Comparison of ENCODE assay signal across 21 cellular contexts in the genomic region with DNA sequence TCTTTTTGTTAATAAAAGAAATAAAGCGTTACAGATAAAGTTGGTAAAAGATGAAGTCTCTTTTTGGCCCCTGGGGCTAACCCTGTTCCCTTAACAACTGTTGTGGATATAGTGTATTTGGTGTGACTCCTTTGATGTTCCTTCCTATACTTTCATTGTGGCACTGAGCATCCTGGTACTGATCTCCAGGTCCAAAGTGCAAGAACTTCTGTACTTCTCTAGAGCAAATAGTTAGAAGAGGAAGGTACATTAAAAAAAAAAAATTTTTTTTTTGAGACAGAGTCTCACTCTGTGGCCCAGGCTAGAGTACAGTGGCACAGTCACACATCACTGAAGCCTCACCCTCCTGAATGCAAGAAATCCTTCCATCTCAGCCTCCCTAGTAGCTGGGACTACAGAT. TPM values are rescaled to one million over a fixed set of nuclear protein-coding genes. Genes with fewer than 3 reads are reported as not detected.
DNase-seq lines count a peak whose midpoint lies in the region; ATAC-seq, FAIRE-seq and TF ChIP-seq lines count a peak whose summit lies in the region.
"Had no signal": no experiment of that assay in that cellular context is flagged by ENCODE, and none has a peak within 500 bp of the region (broad histone marks: within the 10 kb centered on the region; RNA-seq: fewer than 3 reads in every experiment).

No MANE protein-coding gene starts in this region.

- no peak overlapping the region for H3K4me2 ChIP-seq in HepG2 (ENCODE audit: low read depth, low read length)
- H3K4me2 ChIP-seq: BLaER1 had no signal

- CTCF ChIA-PET in HepG2 (lab: Yijun Ruan, JAX; ENCODE audit: low intra/inter-chr PET ratio, low total read pairs), result no interaction called here

- H2AFZ ChIP-seq in HepG2 (ENCODE audit: low read length), result no peak overlapping the region
- H2AFZ ChIP-seq: GM23248 had no signal

- peaks cover 9% of the 10 kb centered on the region for H3K79me2 ChIP-seq in HepG2 (ENCODE audit: insufficient read depth, low read length)

- H4K20me1 ChIP-seq in HepG2 (ENCODE audit: insufficient read depth, low read length), result no peaks in the 10 kb centered on the region
- H4K20me1 ChIP-seq: BLaER1 had no signal

- no peak overlapping the region for H3K9ac ChIP-seq in HepG2 (ENCODE audit: insufficient read depth, low read depth, low read length)
- H3K9ac ChIP-seq: BLaER1, GM23248 had no signal

- peak; percentile 69 for FAIRE-seq in HepG2 (lab: Jason Lieb, UNC)
- no peak for FAIRE-seq in small intestine (lab: Jason Lieb, UNC)
- FAIRE-seq: A204.1, G401.6, GM12892, GM19239, H1 had no signal

- H3K9me3 ChIP-seq in HepG2 (ENCODE audit: low read length), result no peaks in the 10 kb centered on the region
- no peaks in the 10 kb centered on the region for H3K9me3 ChIP-seq in right lobe of liver
- no peaks in the 10 kb centered on the region for H3K9me3 ChIP-seq in mucosa of descending colon
- H3K9me3 ChIP-seq in small intestine (ENCODE audit: control insufficient read depth, low read depth), result no peaks in the 10 kb centered on the region
- H3K9me3 ChIP-seq: BLaER1 had no signal

- H3K36me3 ChIP-seq in HepG2 (replicated peaks in 1 of 2; ENCODE audit: control insufficient read depth in 1 of 2, insufficient read depth in 2 of 2, low read length in 2 of 2) (peaks cover 38 to 71% of the 10 kb centered on the region in 2 experiments), right lobe of liver (peaks cover 0 to 15% (median 6%) of the 10 kb centered on the region in 4 donors), mucosa of descending colon (ENCODE audit: low read depth) (peaks cover 4% of the 10 kb centered on the region), small intestine (ENCODE audit: control insufficient read depth in 2 of 2, insufficient read depth in 2 of 2, low read length in 2 of 2) (peaks cover 0 to 15% of the 10 kb centered on the region in 2 donors)

- intact Hi-C loops in HepG2 (cut with micrococcal nuclease; ENCODE audit: unreplicated experiment), result no loop called here
- intact Hi-C loops in right lobe of liver (cut with DNase I), result no loop called here
- intact Hi-C loops in mucosa of descending colon (cut with DNase I, micrococcal nuclease), result no loop called here

- TF ChIP-seq POLR2A in HepG2 (IDR thresholded peaks at IDR 0.05; ENCODE audit: insufficient read depth in 1 of 2, low read depth in 2 of 2, low read length in 2 of 2) (no peak), right lobe of liver (IDR thresholded peaks at IDR 0.05) (no peak)

- 93% methylated on average over 1 of the region's 1 CpG for WGBS in HepG2 (ENCODE audit: low lambda C conversion rate)
- 88% methylated on average over 1 of the region's 1 CpG for WGBS in right lobe of liver (ENCODE audit: insufficient coverage, low coverage, low lambda C conversion rate, missing lambda C conversion rate)
- 13 to 63% (median 45%) methylated on average over 1 of the region's 1 CpG for WGBS in small intestine, 3 donors

- POLR2A ChIA-PET in HepG2 (lab: Yijun Ruan, JAX), result no interaction called here

- in situ Hi-C loops in HepG2 (cut with HindIII; ENCODE audit: extremely low pct_ligation_motif_present, low pct_unique_long_range_greater_than_20kb) (no loop called here), GM13977 (cut with MboI; ENCODE audit: low pct_unique_long_range_greater_than_20kb, low sequenced_read_pairs, unreplicated experiment) (no loop called here)

- TF ChIP-seq CTCF in HepG2 (CRISPR knock-in tag; IDR thresholded peaks at IDR 0.05) (no peak), right lobe of liver (IDR thresholded peaks at IDR 0.05) (no peak), mucosa of descending colon (IDR thresholded peaks at IDR 0.05) (no peak), GM13977 (IDR thresholded peaks at IDR 0.05; ENCODE audit: extremely low read depth, insufficient read depth, missing control alignments) (no peak)

- TF ChIP-seq EP300 in HepG2 (IDR thresholded peaks at IDR 0.05; ENCODE audit: low read depth in 2 of 2, low read length in 2 of 2) (no peak; a peak in 1 of 4 replicates), HepG2 (CRISPR knock-in tag; IDR thresholded peaks at IDR 0.05; ENCODE audit: borderline replicate concordance) (no peak)

- H3K4me3 ChIP-seq in HepG2 (replicated peaks in 1 of 3; ENCODE audit: insufficient read depth in 1 of 3, low read depth in 2 of 3, low read length in 3 of 3) (no peak overlapping the region), right lobe of liver (no peak overlapping the region), mucosa of descending colon (no peak overlapping the region), small intestine (ENCODE audit: low read depth in 1 of 2, low read length in 2 of 2) (no peak overlapping the region)
- H3K4me3 ChIP-seq: BLaER1, GM23248 had no signal

- H3K27ac ChIP-seq in HepG2 (ENCODE audit: extremely low read length, insufficient read depth, low read length), result no peak overlapping the region
- H3K27ac ChIP-seq in right lobe of liver, result no peak overlapping the region
- no peak overlapping the region for H3K27ac ChIP-seq in small intestine (ENCODE audit: low read depth in 1 of 2, low read length in 1 of 2)
- H3K27ac ChIP-seq: 22Rv1, BLaER1, C4-2B, GM23248 had no signal

- peak; percentile 13; the same call in 2 of the 3 replicates for ATAC-seq in HepG2
- ATAC-seq in right lobe of liver, result no peak
- ATAC-seq in mucosa of descending colon, result peak; percentile 14
- ATAC-seq: CD8-positive, alpha-beta T cell had no signal

- no peak for TF ChIP-seq RAD21 in HepG2 (CRISPR knock-in tag; IDR thresholded peaks at IDR 0.05)

- no peaks in the 10 kb centered on the region for H3K27me3 ChIP-seq in HepG2 (ENCODE audit: control insufficient read depth in 1 of 2, insufficient read depth in 2 of 2, low read length in 2 of 2)
- no peaks in the 10 kb centered on the region for H3K27me3 ChIP-seq in right lobe of liver
- H3K27me3 ChIP-seq in small intestine (ENCODE audit: control insufficient read depth in 2 of 2, insufficient read depth in 2 of 2, low read length in 2 of 2), result no peaks in the 10 kb centered on the region
- H3K27me3 ChIP-seq: BLaER1 had no signal

- H3K4me1 ChIP-seq in HepG2 (ENCODE audit: insufficient read depth, low read length) (peaks cover 39% of the 10 kb centered on the region), right lobe of liver (peaks cover 0 to 73% (median 41%) of the 10 kb centered on the region in 4 donors), mucosa of descending colon (ENCODE audit: low read depth) (peaks cover 34% of the 10 kb centered on the region), small intestine (ENCODE audit: control insufficient read depth in 2 of 2, insufficient read depth in 1 of 2, low read depth in 1 of 2, low read length in 1 of 2) (peaks cover 8 to 14% of the 10 kb centered on the region in 2 donors)

- DNase-seq in HepG2 (ENCODE audit: low spot score) (no peak), right lobe of liver (no peak), mucosa of descending colon (no peak), small intestine (peak; percentile 65), GM13977 (ENCODE audit: low spot score) (no peak), EL (no peak)
- DNase-seq: CD4-positive, CD25-positive, alpha-beta regulatory T cell; CD8-positive, alpha-beta T cell; DMS53; DMS79 treated with DMSO at 0.1 percent for 48 hours; GM23248; H7; HCEC 1CT had no signal

- no TSS peak for BruUV-seq in HepG2 (replicated peaks; lab: Mats Ljungman, UMichigan)

RNA-seq across cellular contexts. Expression of a gene that starts 6.2 kb away (rescaled TPM):
- total RNA-seq in HepG2 (2016; rRNA removed; fragmentation: Illumina TruSeq; extraction: Trizol) (30.2 and 58.3 TPM in 2 replicates), right lobe of liver (10 to 100 TPM; 24.2 to 40.2 (median 28.7) TPM), mucosa of descending colon (10 to 100 TPM; 35.5 to 48.5 (median 44.8) TPM)
- 4.8 and 5.3 TPM in 2 replicates for total RNA-seq in HepG2 (2016; cell fraction: cytosol; rRNA removed; fragmentation: Illumina TruSeq; extraction: Trizol; ENCODE audit: low read depth)
- total RNA-seq in HepG2 (2016; cell fraction: insoluble cytoplasmic fraction; rRNA removed; fragmentation: Illumina TruSeq; extraction: Trizol), result 27.5 and 55.8 TPM in 2 replicates
- 17.7 and 18.8 TPM in 2 replicates for total RNA-seq in HepG2 (2016; cell fraction: membrane; rRNA removed; fragmentation: Illumina TruSeq; extraction: Trizol)
- 47.8 and 56.4 TPM in 2 replicates for total RNA-seq in HepG2 (2016; cell fraction: nucleus; rRNA removed; fragmentation: Illumina TruSeq; extraction: Trizol)
- polyA plus RNA-seq in HepG2 (2011; rRNA removed) (35.5 and 41.6 TPM in 2 replicates), small intestine (10 to 100 TPM; 11.1 to 29.8 (median 12.1) TPM)
- 39.5 and 45.0 TPM in 2 replicates for polyA plus RNA-seq in HepG2 (2011; cell fraction: cytosol; rRNA removed)
- polyA plus RNA-seq in HepG2 (2011; cell fraction: nucleus; rRNA removed), result 25.7 and 30.2 TPM in 2 replicates
- polyA plus RNA-seq in HepG2 (2012), result 37.6 and 40.5 TPM in 2 replicates
- polyA plus RNA-seq in HepG2 (2016; cell fraction: cytosol; fragmentation: Illumina TruSeq; extraction: Trizol; ENCODE audit: low read depth), result 3.9 and 4.5 TPM in 2 replicates
- 22.5 and 25.1 TPM in 2 replicates for polyA plus RNA-seq in HepG2 (2016; cell fraction: insoluble cytoplasmic fraction; fragmentation: Illumina TruSeq; extraction: Trizol; ENCODE audit: low read depth)
- polyA plus RNA-seq in HepG2 (2016; cell fraction: membrane; fragmentation: Illumina TruSeq; extraction: Trizol; ENCODE audit: low read depth), result 8.5 and 10.3 TPM in 2 replicates
- 55.8 and 62.0 TPM in 2 replicates for polyA plus RNA-seq in HepG2 (2016; cell fraction: nucleus; fragmentation: Illumina TruSeq; extraction: Trizol; ENCODE audit: insufficient read depth, low read depth)
- polyA minus RNA-seq in HepG2 (2011; rRNA and poly(A)+ RNA removed; ENCODE audit: low replicate concordance), result 44.0 and 61.9 TPM in 2 replicates
- 31.7 and 41.7 TPM in 2 replicates for polyA minus RNA-seq in HepG2 (2011; cell fraction: cytosol; rRNA and poly(A)+ RNA removed)
- 33.5 and 39.0 TPM in 2 replicates for polyA minus RNA-seq in HepG2 (2011; cell fraction: nucleus; rRNA and poly(A)+ RNA removed)

RNA-seq across cellular contexts. Expression of a gene that starts 6.3 kb away (rescaled TPM):
- total RNA-seq in HepG2 (2016; rRNA removed; fragmentation: Illumina TruSeq; extraction: Trizol), result 15.3 and 26.5 TPM in 2 replicates
- total RNA-seq in HepG2 (2016; cell fraction: cytosol; rRNA removed; fragmentation: Illumina TruSeq; extraction: Trizol; ENCODE audit: low read depth), result 4.9 and 5.7 TPM in 2 replicates
- 13.7 and 22.8 TPM in 2 replicates for total RNA-seq in HepG2 (2016; cell fraction: insoluble cytoplasmic fraction; rRNA removed; fragmentation: Illumina TruSeq; extraction: Trizol)
- 25.1 and 26.3 TPM in 2 replicates for total RNA-seq in HepG2 (2016; cell fraction: membrane; rRNA removed; fragmentation: Illumina TruSeq; extraction: Trizol)
- 16.1 and 18.8 TPM in 2 replicates for total RNA-seq in HepG2 (2016; cell fraction: nucleus; rRNA removed; fragmentation: Illumina TruSeq; extraction: Trizol)
- 14.9 and 15.2 TPM in 2 replicates for polyA plus RNA-seq in HepG2 (2011; rRNA removed)
- 12.9 and 15.9 TPM in 2 replicates for polyA plus RNA-seq in HepG2 (2011; cell fraction: cytosol; rRNA removed)
- 15.6 and 19.1 TPM in 2 replicates for polyA plus RNA-seq in HepG2 (2011; cell fraction: nucleus; rRNA removed)
- 25.4 and 26.2 TPM in 2 replicates for polyA plus RNA-seq in HepG2 (2012)
- 4.5 and 4.7 TPM in 2 replicates for polyA plus RNA-seq in HepG2 (2016; cell fraction: cytosol; fragmentation: Illumina TruSeq; extraction: Trizol; ENCODE audit: low read depth)
- polyA plus RNA-seq in HepG2 (2016; cell fraction: insoluble cytoplasmic fraction; fragmentation: Illumina TruSeq; extraction: Trizol; ENCODE audit: low read depth), result 43.2 and 55.3 TPM in 2 replicates
- 27.0 and 27.7 TPM in 2 replicates for polyA plus RNA-seq in HepG2 (2016; cell fraction: membrane; fragmentation: Illumina TruSeq; extraction: Trizol; ENCODE audit: low read depth)
- 36.1 and 36.3 TPM in 2 replicates for polyA plus RNA-seq in HepG2 (2016; cell fraction: nucleus; fragmentation: Illumina TruSeq; extraction: Trizol; ENCODE audit: insufficient read depth, low read depth)
- polyA minus RNA-seq in HepG2 (2011; rRNA and poly(A)+ RNA removed; ENCODE audit: low replicate concordance), result 18.8 and 36.8 TPM in 2 replicates
- polyA minus RNA-seq in HepG2 (2011; cell fraction: cytosol; rRNA and poly(A)+ RNA removed), result 17.8 and 22.1 TPM in 2 replicates
- polyA minus RNA-seq in HepG2 (2011; cell fraction: nucleus; rRNA and poly(A)+ RNA removed), result 19.2 and 20.9 TPM in 2 replicates
- total RNA-seq in right lobe of liver, result 1 to 10 TPM; 1.5 to 3.1 (median 2.4) TPM
- total RNA-seq in mucosa of descending colon, result 10 to 100 TPM; 12.9 to 21.9 (median 16.5) TPM
- 10 to 100 TPM in 1 of 3 donors, 1 to 10 TPM in 2; 3.2 to 10.5 (median 6.7) TPM for polyA plus RNA-seq in small intestine

Comparison
In these comparisons a context has a peak if more than half of its experiments do, and no peak if none do; other contexts are left out.
1. ATAC-seq: peak in HepG2 (single experiment) and mucosa of descending colon (single experiment); none in right lobe of liver (0 of 4).